ENCODE assay signal across 14 cellular contexts in the genomic region with DNA sequence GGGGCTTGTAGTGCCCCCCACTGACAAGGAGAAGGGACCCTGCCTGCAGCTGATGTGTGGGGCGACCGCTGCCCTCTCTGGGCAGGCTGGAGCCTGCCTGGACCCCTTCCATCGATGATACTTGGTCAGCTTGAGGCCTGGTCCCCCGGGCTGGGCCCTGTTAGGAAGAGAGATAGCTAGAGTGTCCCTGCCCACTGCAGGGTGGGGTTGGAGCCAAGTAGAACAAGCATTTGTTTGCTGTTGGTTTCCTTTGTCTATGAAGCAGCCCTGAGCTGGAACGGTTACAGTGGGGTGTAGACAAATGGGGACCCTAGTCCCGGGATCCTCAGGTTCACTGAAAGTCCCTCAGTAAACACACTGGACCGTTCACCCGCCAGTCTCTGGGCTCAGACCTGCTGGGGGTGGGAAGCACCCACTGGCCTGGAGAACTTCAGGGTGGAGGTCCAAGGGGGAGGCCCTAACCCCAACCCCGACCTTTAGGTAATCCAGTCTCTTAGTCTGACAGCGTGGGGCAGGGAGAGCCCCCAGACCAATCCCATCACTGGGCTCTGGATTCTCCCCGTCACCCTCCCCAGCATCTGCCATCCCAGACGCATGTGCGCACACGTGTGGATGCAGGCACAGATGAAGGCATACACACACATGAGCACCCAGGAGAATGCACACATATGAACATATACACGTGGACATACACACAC.
DNase-seq lines count a peak whose midpoint lies in the region; ATAC-seq and TF ChIP-seq lines count a peak whose summit lies in the region.
"Had no signal": no experiment of that assay in that cellular context is flagged by ENCODE, and none has a peak within 500 bp of the region (broad histone marks: within the 10 kb centered on the region; RNA-seq: fewer than 3 reads in every experiment).

No MANE protein-coding gene starts in this region.

- H3K27me3 ChIP-seq in vagina (no peaks in the 10 kb centered on the region), upper lobe of right lung (no peaks in the 10 kb centered on the region)
- H3K27me3 ChIP-seq: BLaER1 treated with 17β-estradiol and CSF1 and Interleukin-3, amounts not matched to agents 10 nM and 100 nM had no signal

- H3K27ac ChIP-seq in HEK293 (ENCODE audit: extremely low read depth, low read depth, low read length), result no peak overlapping the region
- no peak overlapping the region for H3K27ac ChIP-seq in vagina
- no peak overlapping the region for H3K27ac ChIP-seq in upper lobe of right lung
- H3K27ac ChIP-seq: BLaER1 treated with 17β-estradiol and CSF1 and Interleukin-3, amounts not matched to agents 10 nM and 100 nM; GM23248 had no signal

- H3K36me3 ChIP-seq in HEK293 (ENCODE audit: control insufficient read depth in 2 of 2, insufficient read depth in 1 of 2, low read length in 2 of 2) (no peaks in the 10 kb centered on the region; a peak in 1 of 3 replicates), vagina (no peaks in the 10 kb centered on the region), upper lobe of right lung (no peaks in the 10 kb centered on the region)
- H3K36me3 ChIP-seq: BLaER1 treated with 17β-estradiol and CSF1 and Interleukin-3, amounts not matched to agents 10 nM and 100 nM had no signal

- TF ChIP-seq POLR2A in vagina (IDR thresholded peaks at IDR 0.05), result no peak

- H3K9me3 ChIP-seq in HEK293 (ENCODE audit: control insufficient read depth, insufficient read depth, low read depth, low read length) (no peaks in the 10 kb centered on the region), vagina (no peaks in the 10 kb centered on the region), upper lobe of right lung (no peaks in the 10 kb centered on the region)
- H3K9me3 ChIP-seq: BLaER1 treated with 17β-estradiol and CSF1 and Interleukin-3, amounts not matched to agents 10 nM and 100 nM had no signal

- ATAC-seq in upper lobe of right lung, result no peak
- ATAC-seq: CD8-positive, alpha-beta T cell had no signal

- H3K4me3 ChIP-seq in HEK293 (ENCODE audit: low read depth, low read length), result no peak overlapping the region
- no peak overlapping the region for H3K4me3 ChIP-seq in vagina
- no peak overlapping the region for H3K4me3 ChIP-seq in upper lobe of right lung
- H3K4me3 ChIP-seq: BLaER1 treated with 17β-estradiol and CSF1 and Interleukin-3, amounts not matched to agents 10 nM and 100 nM; GM23248 had no signal

- CTCF ChIA-PET in HEK293 (lab: Yijun Ruan, JAX), result interaction anchor here (0.7 to 1.4 kb wide), 2 partner anchors 13 to 240 kb away, joined by 3 to 4 read pairs; no protein-coding TSS in a partner anchor

- H3K4me1 ChIP-seq in HEK293 (ENCODE audit: control insufficient read depth, insufficient read depth, low read length), result no peaks in the 10 kb centered on the region
- no peaks in the 10 kb centered on the region for H3K4me1 ChIP-seq in vagina
- H3K4me1 ChIP-seq in upper lobe of right lung, result no peaks in the 10 kb centered on the region

- POLR2A ChIA-PET in HEK293 (lab: Yijun Ruan, JAX), result no interaction called here

- intact Hi-C loops in vagina (cut with DNase I), result no loop called here
- intact Hi-C loops in upper lobe of right lung (cut with DNase I), result no loop called here
- intact Hi-C loops in posterior cingulate gyrus (cut with DNase I), result no loop called here

- peak; percentile 22 for DNase-seq in D341Med (ENCODE audit: low spot score)
- peak; percentile 20 for DNase-seq in islet precursor cell
- DNase-seq in vagina (ENCODE audit: extremely low spot score in 2 of 2), result peak; percentile 54 to 85
- no peak for DNase-seq in upper lobe of right lung
- DNase-seq in activated gamma-delta T cell (lab: John Stamatoyannopoulos, UW), result no peak
- no peak for DNase-seq in posterior cingulate gyrus
- DNase-seq: CD8-positive, alpha-beta T cell; COR-L47; GM23248; HCEC 1CT; HFFc6; IMR-90 had no signal

- peak; percentile 17; the same call in 1 of the 2 replicates for TF ChIP-seq CTCF in HEK293 (tag by site-specific recombination; IDR thresholded peaks at IDR 0.05)
- TF ChIP-seq CTCF in vagina (IDR thresholded peaks at IDR 0.05), result no peak
- no peak for TF ChIP-seq CTCF in upper lobe of right lung (IDR thresholded peaks at IDR 0.05)

TF ChIP-seq in HEK293, 187 proteins besides CTCF, POLR2A, EP300 and RAD21 (continues in another document):
- TF ChIP-seq ZNF645 (tag by site-specific recombination; IDR thresholded peaks at IDR 0.05), result no peak
- TF ChIP-seq TSHZ1 (tag by site-specific recombination; IDR thresholded peaks at IDR 0.05; ENCODE audit: borderline replicate concordance), result no peak
- TF ChIP-seq ZNF639 (tag by site-specific recombination; IDR thresholded peaks at IDR 0.05), result no peak
- no peak for TF ChIP-seq ZNF701 (tag by site-specific recombination; IDR thresholded peaks at IDR 0.05)
- no peak for TF ChIP-seq GLIS2 (tag by site-specific recombination; IDR thresholded peaks at IDR 0.05)
- no peak for TF ChIP-seq ZNF610 (tag by site-specific recombination; IDR thresholded peaks at IDR 0.05; ENCODE audit: borderline replicate concordance)
- TF ChIP-seq ATF2 (tag by site-specific recombination; IDR thresholded peaks at IDR 0.05; ENCODE audit: low read depth), result no peak
- TF ChIP-seq, protein P1, sequence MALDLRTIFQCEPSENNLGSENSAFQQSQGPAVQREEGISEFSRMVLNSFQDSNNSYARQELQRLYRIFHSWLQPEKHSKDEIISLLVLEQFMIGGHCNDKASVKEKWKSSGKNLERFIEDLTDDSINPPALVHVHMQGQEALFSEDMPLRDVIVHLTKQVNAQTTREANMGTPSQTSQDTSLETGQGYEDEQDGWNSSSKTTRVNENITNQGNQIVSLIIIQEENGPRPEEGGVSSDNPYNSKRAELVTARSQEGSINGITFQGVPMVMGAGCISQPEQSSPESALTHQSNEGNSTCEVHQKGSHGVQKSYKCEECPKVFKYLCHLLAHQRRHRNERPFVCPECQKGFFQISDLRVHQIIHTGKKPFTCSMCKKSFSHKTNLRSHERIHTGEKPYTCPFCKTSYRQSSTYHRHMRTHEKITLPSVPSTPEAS (tag by site-specific recombination; IDR thresholded peaks at IDR 0.05), result no peak
- no peak for TF ChIP-seq ZSCAN16 (tag by site-specific recombination; IDR thresholded peaks at IDR 0.05)
- no peak for TF ChIP-seq ZNF549 (tag by site-specific recombination; IDR thresholded peaks at IDR 0.05)
- TF ChIP-seq SETDB1 (IDR thresholded peaks at IDR 0.05; ENCODE audit: insufficient read length, low read length), result no peak
- TF ChIP-seq ZNF2 (tag by site-specific recombination; IDR thresholded peaks at IDR 0.05), result no peak
- TF ChIP-seq KLF9 (tag by site-specific recombination; IDR thresholded peaks at IDR 0.05; ENCODE audit: low read depth), result no peak

Comparison
In these comparisons a context has a peak if more than half of its experiments do, and no peak if none do; other contexts are left out.
1. DNase-seq: peak in D341Med (single experiment), islet precursor cell (single experiment) and vagina (2 of 2); none in upper lobe of right lung (single experiment), activated gamma-delta T cell (single experiment) and posterior cingulate gyrus (0 of 10).